ENCODE assay signal across 10 cellular contexts in the genomic region with DNA sequence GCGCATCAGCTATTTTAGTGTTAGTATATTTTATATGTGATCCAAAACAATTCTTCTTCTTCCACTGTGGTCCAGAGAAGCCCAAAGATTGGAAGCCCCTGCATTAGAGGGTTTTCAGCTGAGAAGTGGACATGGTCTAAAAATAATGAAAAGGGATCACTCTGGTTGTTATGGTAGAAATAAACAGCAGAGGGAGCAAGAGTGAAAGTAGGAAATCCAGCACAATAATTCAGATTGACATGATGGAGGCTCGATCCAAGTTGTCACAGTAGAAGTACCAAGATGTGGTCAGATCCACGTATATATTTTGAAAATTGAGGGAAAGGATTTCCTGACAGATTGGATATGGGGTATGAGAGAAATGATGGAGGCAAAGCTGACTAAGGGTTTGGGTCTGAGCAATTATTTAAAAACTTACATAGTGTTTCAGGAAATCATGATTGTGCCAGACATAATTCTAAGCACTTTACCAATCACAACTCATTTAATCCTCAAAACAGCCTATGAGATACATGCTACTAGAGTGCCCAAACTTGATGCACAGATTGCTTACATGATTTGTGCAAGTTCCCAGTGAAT. TPM values are rescaled to one million over a fixed set of nuclear protein-coding genes. Genes with fewer than 3 reads are reported as not detected.
A peak's percentile ranks its signal among the peaks of the same experiment; 100 is the strongest.
DNase-seq lines count a peak whose midpoint lies in the region; ATAC-seq and TF ChIP-seq lines count a peak whose summit lies in the region.
"Had no signal": no experiment of that assay in that cellular context is flagged by ENCODE, and none has a peak within 500 bp of the region (broad histone marks: within the 10 kb centered on the region; RNA-seq: fewer than 3 reads in every experiment).

No MANE protein-coding gene starts in this region.

- H3K27ac ChIP-seq in PC-3 (ENCODE audit: low read length) (no peak overlapping the region), parathyroid adenoma (no peak overlapping the region)
- H3K27ac ChIP-seq: BLaER1 had no signal

- H2AFZ ChIP-seq in PC-3 (ENCODE audit: low read length) (peak overlapping the region; percentile 37; the same call in 1 of the 2 replicates), parathyroid adenoma (no peak overlapping the region)

- H3K4me3 ChIP-seq in PC-3 (ENCODE audit: low read length) = no peak overlapping the region
- no peak overlapping the region for H3K4me3 ChIP-seq in parathyroid adenoma (ENCODE audit: low read depth, low read length)
- H3K4me3 ChIP-seq: BLaER1 had no signal

- TF ChIP-seq CTCF in PC-3 (conservative IDR thresholded peaks at IDR 0.05; ENCODE audit: low read depth, low read length) = peak; percentile 67
- TF ChIP-seq CTCF in parathyroid adenoma (IDR thresholded peaks at IDR 0.05) = peak; percentile 45

- no peaks in the 10 kb centered on the region for H3K79me2 ChIP-seq in PC-3 (ENCODE audit: low read length)
- H3K79me2 ChIP-seq in parathyroid adenoma = no peaks in the 10 kb centered on the region

- H3K9me2 ChIP-seq in PC-3 (replicated peaks; ENCODE audit: low read length) = no peaks in the 10 kb centered on the region

- POLR2A ChIA-PET in PC-3 (lab: Charles Lee; ENCODE audit: unreplicated experiment) = no interaction called here

- intact Hi-C loops in PC-3 (cut with micrococcal nuclease) = loop anchor here (1.0 kb wide), 1 partner anchor 62 kb away; no protein-coding TSS in a partner anchor
- intact Hi-C loops in posterior cingulate gyrus (cut with DNase I) = loop anchor here (5.0 kb wide), 1 partner anchor 64 kb away; no protein-coding TSS in a partner anchor
- intact Hi-C loops in posterior vena cava (cut with DNase I) = loop anchor here in 1 of 2 donors (10.0 kb wide), 1 partner anchor 62 kb away; no protein-coding TSS in a partner anchor

- H3K36me3 ChIP-seq in PC-3 (ENCODE audit: low read depth, low read length) = no peaks in the 10 kb centered on the region
- H3K36me3 ChIP-seq in parathyroid adenoma (ENCODE audit: control insufficient read depth, insufficient read depth, low read length) = no peaks in the 10 kb centered on the region
- H3K36me3 ChIP-seq: BLaER1 had no signal

- no peaks in the 10 kb centered on the region for H3K4me1 ChIP-seq in PC-3 (ENCODE audit: insufficient read depth, low read length)
- H3K4me1 ChIP-seq in parathyroid adenoma = no peaks in the 10 kb centered on the region
- H3K4me1 ChIP-seq: BLaER1 had no signal

- H3K9ac ChIP-seq in PC-3 (ENCODE audit: low read length) = no peak overlapping the region
- no peak overlapping the region for H3K9ac ChIP-seq in parathyroid adenoma
- H3K9ac ChIP-seq: BLaER1 had no signal

- H3K27me3 ChIP-seq in PC-3 (ENCODE audit: low read length) (no peaks in the 10 kb centered on the region), parathyroid adenoma (ENCODE audit: control insufficient read depth, insufficient read depth, low read length) (no peaks in the 10 kb centered on the region)
- H3K27me3 ChIP-seq: BLaER1 had no signal

- H3K4me2 ChIP-seq in PC-3 (ENCODE audit: low read length) (no peak overlapping the region), parathyroid adenoma (ENCODE audit: low read length) (no peak overlapping the region)
- H3K4me2 ChIP-seq: BLaER1 had no signal

- H3K9me3 ChIP-seq in PC-3 (ENCODE audit: low read length) = no peaks in the 10 kb centered on the region
- H3K9me3 ChIP-seq in parathyroid adenoma (ENCODE audit: control insufficient read depth, low read length) = no peaks in the 10 kb centered on the region
- H3K9me3 ChIP-seq: BLaER1 had no signal

- ATAC-seq in HG02623 (IDR thresholded peaks at IDR 0.05; ENCODE audit: unreplicated experiment) = peak; percentile 70
- peak; percentile 46 for ATAC-seq in PC-3
- peak; percentile 37 for ATAC-seq in esophagus mucosa

- no TSS peak for BruUV-seq in PC-3 (replicated peaks; lab: Mats Ljungman, UMichigan)

- H4K20me1 ChIP-seq in PC-3 (ENCODE audit: low read length) = no peaks in the 10 kb centered on the region
- H4K20me1 ChIP-seq: BLaER1 had no signal

- no peaks in the 10 kb centered on the region for H3F3A ChIP-seq in PC-3 (ENCODE audit: low read length, unreplicated experiment)

- CTCF ChIA-PET in PC-3 (lab: Charles Lee) = no interaction called here

- peak; percentile 39 for DNase-seq in DMS 273 (lab: John Stamatoyannopoulos, UW; ENCODE audit: unreplicated experiment)
- no peak for DNase-seq in DMS 273 treated with DMSO at 0.1 percent for 48 hours (lab: John Stamatoyannopoulos, UW)
- DNase-seq in PC-3 = peak; percentile 62
- no peak for DNase-seq in posterior cingulate gyrus
- no peak for DNase-seq in posterior vena cava (ENCODE audit: low spot score)

RNA-seq across cellular contexts. Expression of gene TMEM144, which starts 17.0 kb away (rescaled TPM):
- total RNA-seq in PC-3 (2014; rRNA removed) (5.4 and 5.9 TPM in 2 replicates), esophagus mucosa (8.1 TPM), posterior vena cava (1 to 10 TPM; 5.1 to 8.0 TPM)
- total RNA-seq: activated CD8-positive, alpha-beta memory T cell treated with anti-CD3 and anti-CD28 coated beads for 36 hours had no signal

RNA-seq across cellular contexts. Expression of gene GASK1B, which starts 20.4 kb away (rescaled TPM):
- total RNA-seq in PC-3 (2014; rRNA removed) (0.46 and 0.51 TPM in 2 replicates), esophagus mucosa (3.5 TPM), posterior vena cava (10 to 100 TPM; 51.6 to 82.2 TPM)
- total RNA-seq: activated CD8-positive, alpha-beta memory T cell treated with anti-CD3 and anti-CD28 coated beads for 36 hours had no signal

Comparison
In these comparisons a context has a peak if more than half of its experiments do, and no peak if none do; other contexts are left out.
1. DNase-seq: peak in DMS 273 (single experiment) and PC-3 (single experiment); none in DMS 273 treated with DMSO at 0.1 percent for 48 hours (single experiment), posterior cingulate gyrus (0 of 10) and posterior vena cava (single experiment).
2. RNA of gene GASK1B, which starts 20.4 kb away (total RNA-seq): 51.6 to 82.2 TPM in posterior vena cava; 3.5 TPM in esophagus mucosa (single experiment) and 0.46 to 0.51 TPM in PC-3; every median in the first group is over 10 times any median in the second.
3. Peak in every context shown above with its lines, with median percentiles within 50 percentile points of each other: ATAC-seq.